Comparison of ENCODE assay signal across 37 cellular contexts in the genomic region with DNA sequence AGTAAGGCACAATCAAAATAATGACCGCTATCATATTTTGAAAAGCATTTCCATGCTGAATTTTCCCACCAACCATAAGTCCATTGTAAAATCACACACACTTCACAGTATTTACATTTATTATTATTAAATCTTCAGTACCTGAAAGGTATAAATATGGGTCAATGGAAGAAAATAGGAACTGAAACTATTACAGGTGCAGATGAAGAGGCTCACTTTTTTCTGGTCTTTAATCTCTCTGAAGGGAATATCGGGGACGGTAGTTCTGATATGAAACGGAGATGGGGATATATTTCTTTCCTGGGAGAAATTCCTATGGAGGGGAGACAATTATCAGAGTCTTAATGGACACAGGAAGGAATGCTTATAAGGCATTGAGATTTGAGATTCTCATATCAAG. TPM values are rescaled to one million over a fixed set of nuclear protein-coding genes. Genes with fewer than 3 reads are reported as not detected.
"Had no signal": no experiment of that assay in that cellular context is flagged by ENCODE, and none has a peak within 500 bp of the region (broad histone marks: within the 10 kb centered on the region; RNA-seq: fewer than 3 reads in every experiment).

No MANE protein-coding gene starts in this region.

- DNase-seq: activated CD4-positive, alpha-beta T cell treated with anti-CD3 and anti-CD28 coated beads for 48 hours; activated CD4-positive, alpha-beta T cell treated with anti-CD3 and anti-CD28 coated beads, Interleukin-2, amount 50 U/mL, for 48 hours; activated CD8-positive, alpha-beta memory T cell treated with anti-CD3 and anti-CD28 coated beads, Interleukin-2, amount 50 U/mL, for 4 hours; activated effector memory CD4-positive, alpha-beta T cell treated with anti-CD3 and anti-CD28 coated beads, Interleukin-2, amount 50 U/mL, for 16 hours; activated naive CD4-positive, alpha-beta T cell treated with anti-CD3 and anti-CD28 coated beads for 36 hours; activated naive CD8-positive, alpha-beta T cell treated with anti-CD3 and anti-CD28 coated beads for 36 hours; activated T-cell treated with anti-CD3 and anti-CD28 coated beads, Interleukin-2, amount 50 U/mL, for 1 hour; adrenal gland; aorta; body of pancreas; dermis blood vessel endothelial cell; effector CD4-positive, alpha-beta T cell; esophagus squamous epithelium; foreskin melanocyte; kidney glomerular epithelial cell; lower lobe of right lung; mesendoderm; mucosa of descending colon; ovary; right lobe of liver; stimulated activated CD4-positive, alpha-beta T cell treated with anti-CD3 and anti-CD28 coated beads, Interleukin-12 subunit alpha, Interleukin-12 subunit beta, amount 100 ng/mL, for 4 hours; stimulated activated CD4-positive, alpha-beta T cell treated with anti-CD3 and anti-CD28 coated beads, Interleukin-4, amount 100 ng/mL, for 1 hour; T1000; tibial artery; WERI-Rb-1 had no signal

- H3K9me3 ChIP-seq: adrenal gland, body of pancreas, esophagus squamous epithelium, lower lobe of right lung, mucosa of descending colon, ovary, right lobe of liver, suprapubic skin, tibial artery had no signal

- H3K4me1 ChIP-seq: body of pancreas, right lobe of liver, tibial artery had no signal

- H3K4me3 Mint-ChIP-seq: activated naive CD4-positive, alpha-beta T cell treated with anti-CD3 and anti-CD28 coated beads for 36 hours; activated naive CD8-positive, alpha-beta T cell treated with anti-CD3 and anti-CD28 coated beads for 36 hours; activated T-helper 1 cell treated with anti-CD3 and anti-CD28 coated beads, Interleukin-12 subunit alpha, Interleukin-12 subunit beta, Interleukin-2, Interleukin-4 antibody, amounts not matched to agents 30 ng/mL and 10 ng/mL and 1 ng/mL, durations not matched to agents 14 hours and 24 hours and 36 hours; nephron; stimulated activated naive CD8-positive, alpha-beta T cell treated with anti-CD3 and anti-CD28 coated beads, Interleukin-15, Interleukin-2, amounts not matched to agents 100 ng/mL and 50 ng/mL, for 24 hours had no signal

- H3K27ac Mint-ChIP-seq: activated naive CD4-positive, alpha-beta T cell treated with anti-CD3 and anti-CD28 coated beads for 36 hours; activated naive CD8-positive, alpha-beta T cell treated with anti-CD3 and anti-CD28 coated beads for 36 hours; activated T-helper 1 cell treated with anti-CD3 and anti-CD28 coated beads, Interleukin-12 subunit alpha, Interleukin-12 subunit beta, Interleukin-2, Interleukin-4 antibody, amounts not matched to agents 30 ng/mL and 10 ng/mL and 1 ng/mL, durations not matched to agents 14 hours and 24 hours and 36 hours; nephron; progenitor cell of endocrine pancreas; stimulated activated naive CD8-positive, alpha-beta T cell treated with anti-CD3 and anti-CD28 coated beads, Interleukin-15, Interleukin-2, amounts not matched to agents 100 ng/mL and 50 ng/mL, for 24 hours had no signal

- H3K4me1 Mint-ChIP-seq: activated naive CD8-positive, alpha-beta T cell treated with anti-CD3 and anti-CD28 coated beads for 36 hours had no signal

- ATAC-seq: activated CD4-positive, CD25-positive, alpha-beta regulatory T cell treated with anti-CD3 and anti-CD28 coated beads, Interleukin-2, amount 50 U/mL, for 24 hours; body of pancreas; left lobe of liver; lower lobe of right lung; mucosa of descending colon; right lobe of liver had no signal

- H3K9me3 Mint-ChIP-seq: activated naive CD4-positive, alpha-beta T cell treated with anti-CD3 and anti-CD28 coated beads for 36 hours; activated naive CD8-positive, alpha-beta T cell treated with anti-CD3 and anti-CD28 coated beads for 36 hours; activated T-helper 1 cell treated with anti-CD3 and anti-CD28 coated beads, Interleukin-12 subunit alpha, Interleukin-12 subunit beta, Interleukin-2, Interleukin-4 antibody, amounts not matched to agents 30 ng/mL and 10 ng/mL and 1 ng/mL, durations not matched to agents 14 hours and 24 hours and 36 hours; nephron; stimulated activated naive CD8-positive, alpha-beta T cell treated with anti-CD3 and anti-CD28 coated beads, Interleukin-15, Interleukin-2, amounts not matched to agents 100 ng/mL and 50 ng/mL, for 24 hours had no signal

- H3K4me3 ChIP-seq: adrenal gland, body of pancreas, esophagus squamous epithelium, lower lobe of right lung, mucosa of descending colon, ovary, right lobe of liver, suprapubic skin, tibial artery had no signal

- H3K36me3 Mint-ChIP-seq: activated naive CD8-positive, alpha-beta T cell treated with anti-CD3 and anti-CD28 coated beads for 36 hours had no signal

- H3K36me3 ChIP-seq: adrenal gland, esophagus squamous epithelium, ovary, right lobe of liver, suprapubic skin, tibial artery, WERI-Rb-1 had no signal

- H3K27me3 ChIP-seq: adrenal gland, body of pancreas, esophagus squamous epithelium, ovary, right lobe of liver, suprapubic skin, tibial artery had no signal

- H3K27me3 Mint-ChIP-seq: progenitor cell of endocrine pancreas had no signal

- H3K27ac ChIP-seq: body of pancreas, epithelial cell of prostate, ovary, suprapubic skin, tibial artery, WERI-Rb-1 had no signal

RNA-seq across cellular contexts. Expression of a gene that starts 28.4 kb away (rescaled TPM):
- total RNA-seq: activated CD8-positive, alpha-beta memory T cell treated with anti-CD3 and anti-CD28 coated beads for 36 hours; activated naive CD4-positive, alpha-beta T cell treated with anti-CD3 and anti-CD28 coated beads for 36 hours; activated naive CD8-positive, alpha-beta T cell treated with anti-CD3 and anti-CD28 coated beads for 36 hours; activated T-helper 1 cell treated with anti-CD3 and anti-CD28 coated beads, Interleukin-12 subunit alpha, Interleukin-12 subunit beta, Interleukin-2, Interleukin-4 antibody, amounts not matched to agents 30 ng/mL and 10 ng/mL and 1 ng/mL, durations not matched to agents 14 hours and 24 hours and 36 hours; myocyte; progenitor cell of endocrine pancreas; renal cortical epithelial cell had no signal

RNA-seq across cellular contexts. Expression of a gene that starts 39.9 kb away (rescaled TPM):
- total RNA-seq: activated CD8-positive, alpha-beta memory T cell treated with anti-CD3 and anti-CD28 coated beads for 36 hours; activated naive CD4-positive, alpha-beta T cell treated with anti-CD3 and anti-CD28 coated beads for 36 hours; activated naive CD8-positive, alpha-beta T cell treated with anti-CD3 and anti-CD28 coated beads for 36 hours; activated T-helper 1 cell treated with anti-CD3 and anti-CD28 coated beads, Interleukin-12 subunit alpha, Interleukin-12 subunit beta, Interleukin-2, Interleukin-4 antibody, amounts not matched to agents 30 ng/mL and 10 ng/mL and 1 ng/mL, durations not matched to agents 14 hours and 24 hours and 36 hours; dermis blood vessel endothelial cell; esophagus squamous epithelium; left lobe of liver; myocyte; progenitor cell of endocrine pancreas; renal cortical epithelial cell; right lobe of liver; skeletal muscle tissue; suprapubic skin had no signal

RNA-seq across cellular contexts. Expression of a gene that starts 59.6 kb away (rescaled TPM):
- total RNA-seq: activated CD8-positive, alpha-beta memory T cell treated with anti-CD3 and anti-CD28 coated beads for 36 hours; activated naive CD4-positive, alpha-beta T cell treated with anti-CD3 and anti-CD28 coated beads for 36 hours; activated naive CD8-positive, alpha-beta T cell treated with anti-CD3 and anti-CD28 coated beads for 36 hours; activated T-helper 1 cell treated with anti-CD3 and anti-CD28 coated beads, Interleukin-12 subunit alpha, Interleukin-12 subunit beta, Interleukin-2, Interleukin-4 antibody, amounts not matched to agents 30 ng/mL and 10 ng/mL and 1 ng/mL, durations not matched to agents 14 hours and 24 hours and 36 hours; myocyte; progenitor cell of endocrine pancreas had no signal

RNA-seq across cellular contexts. Expression of a gene that starts 60.0 kb away (rescaled TPM):
- total RNA-seq: activated CD8-positive, alpha-beta memory T cell treated with anti-CD3 and anti-CD28 coated beads for 36 hours; activated naive CD4-positive, alpha-beta T cell treated with anti-CD3 and anti-CD28 coated beads for 36 hours; activated naive CD8-positive, alpha-beta T cell treated with anti-CD3 and anti-CD28 coated beads for 36 hours; activated T-helper 1 cell treated with anti-CD3 and anti-CD28 coated beads, Interleukin-12 subunit alpha, Interleukin-12 subunit beta, Interleukin-2, Interleukin-4 antibody, amounts not matched to agents 30 ng/mL and 10 ng/mL and 1 ng/mL, durations not matched to agents 14 hours and 24 hours and 36 hours; body of pancreas; esophagus squamous epithelium; left lobe of liver; mucosa of descending colon; myocyte; ovary; progenitor cell of endocrine pancreas; renal cortical epithelial cell; right lobe of liver; skeletal muscle tissue had no signal
